In genomic region chr2:1808921-1809551, GRCh38 we compare ENCODE assay signal across 16 cellular contexts.
"Had no signal": no experiment of that assay in that cellular context is flagged by ENCODE, and none has a peak within 500 bp of the region (broad histone marks: within the 10 kb centered on the region; RNA-seq: fewer than 3 reads in every experiment).

No MANE protein-coding gene starts in this region.

- ATAC-seq: activated T-cell treated with anti-CD3 and anti-CD28 coated beads, Interleukin-2, amount 50 U/mL, for 72 hours; lower lobe of right lung; psoas muscle; right lobe of liver; stimulated activated naive CD8-positive, alpha-beta T cell treated with anti-CD3 and anti-CD28 coated beads, Interleukin-15, amount 100 ng/mL, for 72 hours had no signal

- DNase-seq: activated CD4-positive, alpha-beta T cell treated with anti-CD3 and anti-CD28 coated beads, Interleukin-2, amount 10 ng/mL, durations not matched to agents 24 days and 14 days; activated CD4-positive, CD25-positive, alpha-beta regulatory T cell; activated CD8-positive, alpha-beta memory T cell treated with anti-CD3 and anti-CD28 coated beads, Interleukin-2, amount 50 U/mL, for 48 hours; activated gamma-delta T cell; activated T-cell treated with anti-CD3 and anti-CD28 coated beads, Interleukin-2, amount 50 U/mL, for 72 hours; amygdala; central memory CD4-positive, alpha-beta T cell; glutamatergic neuron; lower lobe of right lung; psoas muscle; stimulated activated CD4-positive, alpha-beta T cell treated with anti-CD3 and anti-CD28 coated beads, Interleukin-1b, Interleukin-23, amount 100 ng/mL, for 48 hours; stimulated activated naive CD8-positive, alpha-beta T cell treated with anti-CD3 and anti-CD28 coated beads, Interleukin-15, amount 100 ng/mL, for 72 hours; testis had no signal

- H3K4me1 ChIP-seq: lower lobe of right lung, psoas muscle, right lobe of liver had no signal

- H3K36me3 ChIP-seq: esophagus muscularis mucosa, lower lobe of right lung, right lobe of liver had no signal

- H3K27me3 ChIP-seq: right lobe of liver, testis had no signal

- H3K9me3 ChIP-seq: esophagus muscularis mucosa, lower lobe of right lung, psoas muscle, right lobe of liver, testis had no signal

- H3K27ac ChIP-seq: coronary artery, esophagus muscularis mucosa, lower lobe of right lung, psoas muscle, right lobe of liver, testis had no signal

- H3K4me3 ChIP-seq: coronary artery, esophagus muscularis mucosa, lower lobe of right lung, psoas muscle, right lobe of liver, testis had no signal
